ENCODE assay signal across 9 cellular contexts in genomic region chr19:54901073-54901630, GRCh38. TPM values are rescaled to one million over a fixed set of nuclear protein-coding genes. Genes with fewer than 3 reads are reported as not detected.
A peak's percentile ranks its signal among the peaks of the same experiment; 100 is the strongest.
DNase-seq lines count a peak whose midpoint lies in the region; ATAC-seq and TF ChIP-seq lines count a peak whose summit lies in the region.
"Not testable (repeated sequence)": the region's sequence is repeated elsewhere in the genome, so short reads cannot be mapped to it uniquely, and the experiment has no call there.
"Had no signal": no experiment of that assay in that cellular context is flagged by ENCODE, and none has a peak within 500 bp of the region (broad histone marks: within the 10 kb centered on the region; RNA-seq: fewer than 3 reads in every experiment).

No MANE protein-coding gene starts in this region.

- peak; percentile 50 for DNase-seq in Daoy (ENCODE audit: low read depth)
- DNase-seq in MG63 = peak; percentile 61
- DNase-seq in NK-92 treated with Interleukin-12 subunit alpha and Interleukin-12 subunit beta, amount 100 ng/mL, for 24 hours (lab: John Stamatoyannopoulos, UW) = peak; percentile 67
- peak; percentile 69 for DNase-seq in RKO (ENCODE audit: low spot score)
- DNase-seq in WTC11 (ENCODE audit: low spot score); natural killer cell: not testable (repeated sequence)
- peak; percentile 36 for DNase-seq in left ventricle myocardium superior

- not testable (repeated sequence) for H3K27me3 Mint-ChIP-seq in WTC11 (ENCODE audit: low read depth); natural killer cell (ENCODE audit: low read depth in 2 of 2)

- not testable (repeated sequence) for H3K27me3 ChIP-seq in MG63

- intact Hi-C loops in left ventricle myocardium superior (cut with micrococcal nuclease) = not testable (repeated sequence)
- intact Hi-C loops in natural killer cell (cut with micrococcal nuclease) = loop anchor here (10.0 kb wide), 2 partner anchors 206 to 366 kb away; no protein-coding TSS in a partner anchor

- POLR2A ChIA-PET in WTC11 (lab: Charles Lee) = interaction anchor here (0.7 kb wide), 1 partner anchor 217 kb away, joined by 5 read pairs; no protein-coding TSS in a partner anchor

- TF ChIP-seq CTCF in WTC11 (IDR thresholded peaks at IDR 0.05); natural killer cell (IDR thresholded peaks at IDR 0.05): not testable (repeated sequence)

- H3K9me3 ChIP-seq in MG63 = not testable (repeated sequence)

- H3K4me3 Mint-ChIP-seq in WTC11, natural killer cell: not testable (repeated sequence)

- peaks cover 14% of the 10 kb centered on the region for H3K36me3 Mint-ChIP-seq in WTC11
- not testable (repeated sequence) for H3K36me3 Mint-ChIP-seq in natural killer cell

- not testable (repeated sequence) for H3K4me3 ChIP-seq in MG63

- 0 out of 2 replicates have a peak overlapping the region, but pooled peaks have one; percentile 54 for H3K27ac Mint-ChIP-seq in WTC11
- H3K27ac Mint-ChIP-seq in natural killer cell = peak overlapping the region; percentile 61 to 72

- not testable (repeated sequence) for H3K36me3 ChIP-seq in MG63

- H3K4me1 Mint-ChIP-seq in WTC11 (peaks cover 58% of the 10 kb centered on the region), natural killer cell (peaks cover 54 to 80% of the 10 kb centered on the region in 2 donors)

- not testable (repeated sequence) for ATAC-seq in WTC11, left ventricle myocardium superior, natural killer cell

- peaks cover 13% of the 10 kb centered on the region for H3K9me3 Mint-ChIP-seq in WTC11
- not testable (repeated sequence) for H3K9me3 Mint-ChIP-seq in natural killer cell

- CTCF ChIA-PET in WTC11 (lab: Charles Lee) = interaction anchor here (1.0 to 1.1 kb wide), 2 partner anchors 20 to 386 kb away, joined by 3 to 14 read pairs; no protein-coding TSS in a partner anchor

RNA-seq across cellular contexts. Expression of gene NCR1, which starts 4.8 kb away (rescaled TPM):
- total RNA-seq in Daoy (2014; rRNA removed; shearing (Covaris generic)) = 0.17 and 5.4 TPM in 2 replicates
- not detected in 2 replicates for total RNA-seq in MG63 (2014; rRNA removed; shearing (Covaris generic); ENCODE audit: low replicate concordance)
- 4.3 to 7.9 TPM (median 7.2 TPM) in 3 replicates for total RNA-seq in WTC11 (2021)
- 0.27 TPM for total RNA-seq in left ventricle myocardium superior
- 100 to 1,000 TPM; 213 to 342 (median 244) TPM for total RNA-seq in natural killer cell
- total RNA-seq: SJCRH30 had no signal

RNA-seq across cellular contexts. Expression of gene FCAR, which starts 27.1 kb away (rescaled TPM):
- total RNA-seq in Daoy (2014; rRNA removed; shearing (Covaris generic)) = not detected in 2 replicates
- 0.95 TPM in 1 of 2 replicates, not detected in the other for total RNA-seq in MG63 (2014; rRNA removed; shearing (Covaris generic); ENCODE audit: low replicate concordance)
- total RNA-seq in WTC11 (2021) = 0.22 to 0.39 TPM in 2 of 3 replicates, not detected in the other
- 0.32 TPM for total RNA-seq in left ventricle myocardium superior
- total RNA-seq in natural killer cell = 10 to 100 TPM in 1 of 3 donors, 1 to 10 TPM in 1, under 1 TPM in 1; 0.26 to 23.7 (median 6.7) TPM
- total RNA-seq: Peyer's patch, SJCRH30 had no signal

RNA-seq across cellular contexts. Expression of gene NLRP7, which starts 46.2 kb away (rescaled TPM):
- total RNA-seq in Daoy (2014; rRNA removed; shearing (Covaris generic)) = not detected in 2 replicates
- total RNA-seq in MG63 (2014; rRNA removed; shearing (Covaris generic); ENCODE audit: low replicate concordance) = not detected in 2 replicates
- total RNA-seq in WTC11 (2021) (4.1 to 6.8 TPM (median 5.0 TPM) in 3 replicates), left ventricle myocardium superior (not detected), natural killer cell (not detected)
- total RNA-seq: Peyer's patch had no signal

RNA-seq across cellular contexts. Expression of gene KIR3DL2, which starts 50.9 kb away (rescaled TPM):
- total RNA-seq in Daoy (2014; rRNA removed; shearing (Covaris generic)) = not detected in 2 replicates
- not detected in 2 replicates for total RNA-seq in MG63 (2014; rRNA removed; shearing (Covaris generic); ENCODE audit: low replicate concordance)
- total RNA-seq in WTC11 (2021) (not detected in 3 replicates), left ventricle myocardium superior (not detected), natural killer cell (10 to 100 TPM; 24.0 to 89.0 (median 65.1) TPM)
- total RNA-seq: Peyer's patch, SJCRH30 had no signal

Comparison
In these comparisons a context has a peak if more than half of its experiments do, and no peak if none do; other contexts are left out.
1. RNA of gene NCR1, which starts 4.8 kb away (total RNA-seq): 213 to 342 TPM in natural killer cell; 4.3 to 7.9 TPM in WTC11, 0.27 TPM in left ventricle myocardium superior (single experiment), 0.17 to 5.4 TPM in Daoy and not detected in MG63; every median in the first group is over 10 times any median in the second.